In genomic region chr7:1015196-1015595, GRCh38 we compare ENCODE assay signal across 2 cellular contexts.
TF ChIP-seq lines count a peak whose summit lies in the region.

No MANE protein-coding gene starts in this region.

TF ChIP-seq in HepG2, 621 proteins besides CTCF, POLR2A, EP300 and RAD21:
- TF ChIP-seq ZNF772 (CRISPR knock-in tag; IDR thresholded peaks at IDR 0.05) (no peak), ZFAT (CRISPR knock-in tag; conservative IDR thresholded peaks at IDR 0.05) (no peak), MEIS1 (CRISPR knock-in tag; IDR thresholded peaks at IDR 0.05; ENCODE audit: borderline replicate concordance) (no peak), ZNF468 (CRISPR knock-in tag; IDR thresholded peaks at IDR 0.05) (no peak), SP4 (CRISPR knock-in tag; IDR thresholded peaks at IDR 0.05) (0 out of 2 replicates have a peak, but pooled peaks have one; percentile 16)
- TF ChIP-seq, protein P1, sequence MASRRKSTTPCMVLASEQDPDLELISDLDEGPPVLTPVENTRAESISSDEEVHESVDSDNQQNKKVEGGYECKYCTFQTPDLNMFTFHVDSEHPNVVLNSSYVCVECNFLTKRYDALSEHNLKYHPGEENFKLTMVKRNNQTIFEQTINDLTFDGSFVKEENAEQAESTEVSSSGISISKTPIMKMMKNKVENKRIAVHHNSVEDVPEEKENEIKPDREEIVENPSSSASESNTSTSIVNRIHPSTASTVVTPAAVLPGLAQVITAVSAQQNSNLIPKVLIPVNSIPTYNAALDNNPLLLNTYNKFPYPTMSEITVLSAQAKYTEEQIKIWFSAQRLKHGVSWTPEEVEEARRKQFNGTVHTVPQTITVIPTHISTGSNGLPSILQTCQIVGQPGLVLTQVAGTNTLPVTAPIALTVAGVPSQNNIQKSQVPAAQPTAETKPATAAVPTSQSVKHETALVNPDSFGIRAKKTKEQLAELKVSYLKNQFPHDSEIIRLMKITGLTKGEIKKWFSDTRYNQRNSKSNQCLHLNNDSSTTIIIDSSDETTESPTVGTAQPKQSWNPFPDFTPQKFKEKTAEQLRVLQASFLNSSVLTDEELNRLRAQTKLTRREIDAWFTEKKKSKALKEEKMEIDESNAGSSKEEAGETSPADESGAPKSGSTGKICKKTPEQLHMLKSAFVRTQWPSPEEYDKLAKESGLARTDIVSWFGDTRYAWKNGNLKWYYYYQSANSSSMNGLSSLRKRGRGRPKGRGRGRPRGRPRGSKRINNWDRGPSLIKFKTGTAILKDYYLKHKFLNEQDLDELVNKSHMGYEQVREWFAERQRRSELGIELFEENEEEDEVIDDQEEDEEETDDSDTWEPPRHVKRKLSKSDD (CRISPR knock-in tag; IDR thresholded peaks at IDR 0.05; ENCODE audit: low read depth), result no peak
TF ChIP-seq in HepG2: peak in this region for 1.

TF ChIP-seq in H1, 55 proteins besides CTCF, POLR2A, EP300 and RAD21:
- TF ChIP-seq TBP (IDR thresholded peaks at IDR 0.05; ENCODE audit: low read depth, low read length) (no peak), POLR2AphosphoS5 (IDR thresholded peaks at IDR 0.05; ENCODE audit: low read depth, low read length) (no peak), YY1 (IDR thresholded peaks at IDR 0.05; ENCODE audit: low read depth, low read length) (no peak), JUN (IDR thresholded peaks at IDR 0.05; ENCODE audit: low read depth, low read length) (no peak), E2F6 (IDR thresholded peaks at IDR 0.05) (no peak), BRCA1 (IDR thresholded peaks at IDR 0.05; ENCODE audit: low read depth, low read length) (no peak), RXRA (IDR thresholded peaks at IDR 0.05; ENCODE audit: insufficient read depth, low read depth, low read length) (no peak), CHD1 (IDR thresholded peaks at IDR 0.05; ENCODE audit: low read depth, low read length) (no peak), EZH2 (IDR thresholded peaks at IDR 0.05; ENCODE audit: low read depth, low read length, severe bottlenecking) (no peak), ASH2L (IDR thresholded peaks at IDR 0.05; ENCODE audit: low read length) (no peak)
TF ChIP-seq in H1: peak in this region for 0.
